ENCODE assay signal across 8 cellular contexts in genomic region chr22:28741758-28742561, GRCh38. TPM values are rescaled to one million over a fixed set of nuclear protein-coding genes. Genes with fewer than 3 reads are reported as not detected.
DNase-seq lines count a peak whose midpoint lies in the region; TF ChIP-seq lines count a peak whose summit lies in the region.

Gene CHEK2, minus strand, starts transcription at chr22:28741820. Its CDS starts 7,099 bp downstream, at chr22:28734721.
Gene HSCB, plus strand, starts transcription at chr22:28742039. Its CDS starts 57 bp downstream, at chr22:28742096.

- peak within 1 kb of the TSS; percentile 79 for H3K27ac ChIP-seq in SK-N-MC

- peaks cover 3% of the 10 kb centered on the region; the same call in 1 of the 2 replicates for H3K27me3 Mint-ChIP-seq in HFFc6 (ENCODE audit: insufficient read depth)
- H3K27me3 Mint-ChIP-seq in activated naive CD4-positive, alpha-beta T cell treated with anti-CD3 and anti-CD28 coated beads, Interleukin-2, amount 50 U/mL, for 24 hours: no peaks in the 10 kb centered on the region

- no peaks in the 10 kb centered on the region for H3K9me3 Mint-ChIP-seq in HFFc6
- H3K9me3 Mint-ChIP-seq in activated naive CD4-positive, alpha-beta T cell treated with anti-CD3 and anti-CD28 coated beads, Interleukin-2, amount 50 U/mL, for 24 hours: no peaks in the 10 kb centered on the region

- DNase-seq in GM04504 (ENCODE audit: low read depth) (peak; percentile 96), HFFc6 (peak; percentile 98), NB4 (ENCODE audit: low read depth) (peak; percentile 99), SK-N-MC (ENCODE audit: low read depth, low spot score) (peak; percentile 92), germinal center (ENCODE audit: low spot score) (peak; percentile 98), non-pigmented ciliary epithelial cell (ENCODE audit: low read depth) (peak; percentile 94), superior temporal gyrus (ENCODE audit: extremely low spot score) (peak; percentile 99)

- H3K36me3 Mint-ChIP-seq in HFFc6 (ENCODE audit: low read depth): peaks cover 7% of the 10 kb centered on the region; the same call in 1 of the 2 replicates
- no peaks in the 10 kb centered on the region for H3K36me3 Mint-ChIP-seq in activated naive CD4-positive, alpha-beta T cell treated with anti-CD3 and anti-CD28 coated beads, Interleukin-2, amount 50 U/mL, for 24 hours

- H3K4me1 Mint-ChIP-seq in HFFc6 (ENCODE audit: low read depth): peaks cover 42% of the 10 kb centered on the region
- H3K4me1 Mint-ChIP-seq in activated naive CD4-positive, alpha-beta T cell treated with anti-CD3 and anti-CD28 coated beads, Interleukin-2, amount 50 U/mL, for 24 hours: peaks cover 40% of the 10 kb centered on the region

- peak within 1 kb of the TSS; percentile 93 for H3K4me3 Mint-ChIP-seq in HFFc6
- H3K4me3 Mint-ChIP-seq in activated naive CD4-positive, alpha-beta T cell treated with anti-CD3 and anti-CD28 coated beads, Interleukin-2, amount 50 U/mL, for 24 hours: peak within 1 kb of the TSS; percentile 89

- H3K9ac ChIP-seq in SK-N-MC (ENCODE audit: insufficient read length): peak within 1 kb of the TSS; percentile 90

- TF ChIP-seq CTCF in HFFc6 (IDR thresholded peaks at IDR 0.05) (peak; percentile 36; the same call in 1 of the 2 replicates), NB4 (IDR thresholded peaks at IDR 0.05; ENCODE audit: low read depth, low read length) (peak; percentile 22)

- peaks cover 22% of the 10 kb centered on the region; the same call in 1 of the 2 replicates for H3K36me3 ChIP-seq in SK-N-MC (ENCODE audit: insufficient read depth, low read length)

- peak within 1 kb of the TSS; percentile 90 for H3K27ac Mint-ChIP-seq in HFFc6
- peak within 1 kb of the TSS; percentile 89 for H3K27ac Mint-ChIP-seq in activated naive CD4-positive, alpha-beta T cell treated with anti-CD3 and anti-CD28 coated beads, Interleukin-2, amount 50 U/mL, for 24 hours

- peak within 1 kb of the TSS; percentile 98 for H3K4me3 ChIP-seq in NB4 (ENCODE audit: low read depth, low read length)
- peak within 1 kb of the TSS; percentile 92 for H3K4me3 ChIP-seq in SK-N-MC

- no peaks in the 10 kb centered on the region for H3K9me3 ChIP-seq in SK-N-MC (ENCODE audit: low read depth, low read length)

- peak; percentile 21 for TF ChIP-seq POLR2A in NB4 (IDR thresholded peaks at IDR 0.05; ENCODE audit: extremely low read depth, insufficient read length)

RNA-seq across cellular contexts. Expression of gene CHEK2, which starts in this region (rescaled TPM):
- 10 to 100 TPM; 10.2 to 17.7 (median 14.9) TPM for total RNA-seq in HFFc6 (2021; fragmentation: NEBNext Ultra II Directional; extraction: Animal tissue kit (Norgen Biotek cat#: 25700))

RNA-seq across cellular contexts. Expression of gene HSCB, which starts in this region (rescaled TPM):
- total RNA-seq in HFFc6 (2021; fragmentation: NEBNext Ultra II Directional; extraction: Animal tissue kit (Norgen Biotek cat#: 25700)): 10 to 100 TPM; 15.2 to 18.3 (median 16.5) TPM

Comparison
In these comparisons a context has a peak if more than half of its experiments do, and no peak if none do; other contexts are left out.
1. Peak in every context shown above with its lines: DNase-seq, H3K4me3 ChIP-seq and H3K27ac ChIP-seq.